Comparison of ENCODE assay signal across 27 cellular contexts in the genomic region with DNA sequence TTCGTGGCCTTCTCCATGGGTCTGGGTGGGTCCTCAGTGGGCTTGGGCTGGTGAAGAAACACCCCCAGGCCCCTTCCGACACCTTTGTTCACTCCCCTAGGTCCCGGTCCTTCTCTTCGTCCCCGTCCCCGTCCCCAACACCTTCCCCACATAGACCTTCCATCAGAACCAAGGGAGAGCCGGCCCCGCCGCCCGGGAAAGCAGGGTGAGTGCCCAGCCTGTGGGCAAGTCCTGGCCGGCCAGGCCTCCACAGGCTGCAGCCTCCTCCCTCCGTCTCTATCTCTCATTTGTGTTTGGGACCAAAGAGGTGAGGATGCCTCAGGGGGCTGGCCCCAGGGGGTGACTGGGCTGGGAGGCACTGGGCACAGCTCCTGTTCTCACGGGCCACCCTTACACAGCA. TPM values are rescaled to one million over a fixed set of nuclear protein-coding genes. Genes with fewer than 3 reads are reported as not detected.
"Had no signal": no experiment of that assay in that cellular context is flagged by ENCODE, and none has a peak within 500 bp of the region (broad histone marks: within the 10 kb centered on the region; RNA-seq: fewer than 3 reads in every experiment).

No MANE protein-coding gene starts in this region.

- DNase-seq: activated CD4-positive, alpha-beta T cell treated with anti-CD3 and anti-CD28 coated beads, Interleukin-2, amount 10 ng/mL, durations not matched to agents 24 days and 14 days; activated CD4-positive, alpha-beta T cell treated with anti-CD3 and anti-CD28 coated beads, Interleukin-2, amount 50 U/mL, for 4 hours; activated CD8-positive, alpha-beta memory T cell treated with anti-CD3 and anti-CD28 coated beads, Interleukin-2, amount 10 ng/mL, durations not matched to agents 7 days and 5 days; activated CD8-positive, alpha-beta memory T cell treated with anti-CD3 and anti-CD28 coated beads, Interleukin-2, amount 50 U/mL, for 48 hours; activated gamma-delta T cell treated with Interleukin-2 at 50 U/mL for 16 hours; activated naive CD4-positive, alpha-beta T cell treated with anti-CD3 and anti-CD28 coated beads for 36 hours; adrenal gland; body of pancreas; caudate nucleus; NCI-H1092 treated with DMSO at 0.1 percent for 48 hours; NCI-H1417; NCI-H146; NCI-H187 treated with DMSO at 0.1 percent for 48 hours; NCI-H2081 treated with DMSO at 0.1 percent for 48 hours; NCI-H345; NCI-H524 treated with DMSO at 0.1 percent for 48 hours; SHP77; SJCRH30 had no signal

- H3K4me3 Mint-ChIP-seq: activated CD4-positive, alpha-beta T cell treated with anti-CD3 and anti-CD28 coated beads, Interleukin-2, amount 10 ng/mL, durations not matched to agents 24 days and 14 days; activated CD8-positive, alpha-beta memory T cell treated with anti-CD3 and anti-CD28 coated beads, Interleukin-2, amount 10 ng/mL, durations not matched to agents 7 days and 5 days; activated naive CD4-positive, alpha-beta T cell treated with anti-CD3 and anti-CD28 coated beads for 36 hours; T-helper 2 cell treated with Interferon-gamma antibody and Interleukin-4, amounts not matched to agents 5 μg/mL and 100 μg/mL, for 36 hours had no signal

- H3K4me3 ChIP-seq: adrenal gland, body of pancreas, SJCRH30, SK-N-MC had no signal

- H3K9me3 ChIP-seq: adrenal gland, body of pancreas, SJCRH30 had no signal

- H3K27ac ChIP-seq: adrenal gland, body of pancreas, SJCRH30, SK-N-MC had no signal

- ATAC-seq: activated CD8-positive, alpha-beta memory T cell treated with anti-CD3 and anti-CD28 coated beads, Interleukin-2, amount 10 ng/mL, durations not matched to agents 7 days and 5 days; activated naive CD4-positive, alpha-beta T cell treated with anti-CD3 and anti-CD28 coated beads, Interleukin-2, amount 50 U/mL, for 72 hours; body of pancreas; Panc1 had no signal

- H3K4me1 ChIP-seq: SJCRH30 had no signal

- H3K27me3 ChIP-seq: adrenal gland, body of pancreas, SJCRH30 had no signal

- H3K27me3 Mint-ChIP-seq: activated CD4-positive, alpha-beta T cell treated with anti-CD3 and anti-CD28 coated beads, Interleukin-2, amount 10 ng/mL, durations not matched to agents 24 days and 14 days; activated CD8-positive, alpha-beta memory T cell treated with anti-CD3 and anti-CD28 coated beads, Interleukin-2, amount 10 ng/mL, durations not matched to agents 7 days and 5 days had no signal

- H3K9me3 Mint-ChIP-seq: activated CD4-positive, alpha-beta T cell treated with anti-CD3 and anti-CD28 coated beads, Interleukin-2, amount 10 ng/mL, durations not matched to agents 24 days and 14 days; activated naive CD4-positive, alpha-beta T cell treated with anti-CD3 and anti-CD28 coated beads for 36 hours; activated naive CD4-positive, alpha-beta T cell treated with anti-CD3 and anti-CD28 coated beads, Interleukin-2, amount 50 U/mL, for 72 hours; T-helper 2 cell treated with Interferon-gamma antibody and Interleukin-4, amounts not matched to agents 5 μg/mL and 100 μg/mL, for 36 hours had no signal

- H3K27ac Mint-ChIP-seq: activated CD4-positive, alpha-beta T cell treated with anti-CD3 and anti-CD28 coated beads, Interleukin-2, amount 10 ng/mL, durations not matched to agents 24 days and 14 days; activated naive CD4-positive, alpha-beta T cell treated with anti-CD3 and anti-CD28 coated beads for 36 hours; T-helper 2 cell treated with Interferon-gamma antibody and Interleukin-4, amounts not matched to agents 5 μg/mL and 100 μg/mL, for 36 hours had no signal

RNA-seq across cellular contexts. Expression of gene IL17C, which starts 14.5 kb away (rescaled TPM):
- total RNA-seq: activated CD4-positive, alpha-beta T cell treated with anti-CD3 and anti-CD28 coated beads, Interleukin-2, amount 10 ng/mL, durations not matched to agents 24 days and 14 days; activated naive CD4-positive, alpha-beta T cell treated with anti-CD3 and anti-CD28 coated beads for 36 hours; activated naive CD4-positive, alpha-beta T cell treated with anti-CD3 and anti-CD28 coated beads, Interleukin-2, amount 50 U/mL, for 72 hours; adrenal gland; body of pancreas; cerebellum; M059J; NCI-H460; RPMI7951; SJCRH30; T-helper 1 cell treated with Interleukin-12 subunit alpha and Interleukin-12 subunit beta and Interleukin-4 antibody, amounts not matched to agents 30 ng/mL and 1 ng/mL, for 36 hours had no signal
- polyA plus RNA-seq: adrenal gland had no signal

RNA-seq across cellular contexts. Expression of gene CYBA, which starts 27.0 kb away (rescaled TPM):
- total RNA-seq: M059J had no signal
